ENCODE assay signal across 31 cellular contexts in the genomic region with DNA sequence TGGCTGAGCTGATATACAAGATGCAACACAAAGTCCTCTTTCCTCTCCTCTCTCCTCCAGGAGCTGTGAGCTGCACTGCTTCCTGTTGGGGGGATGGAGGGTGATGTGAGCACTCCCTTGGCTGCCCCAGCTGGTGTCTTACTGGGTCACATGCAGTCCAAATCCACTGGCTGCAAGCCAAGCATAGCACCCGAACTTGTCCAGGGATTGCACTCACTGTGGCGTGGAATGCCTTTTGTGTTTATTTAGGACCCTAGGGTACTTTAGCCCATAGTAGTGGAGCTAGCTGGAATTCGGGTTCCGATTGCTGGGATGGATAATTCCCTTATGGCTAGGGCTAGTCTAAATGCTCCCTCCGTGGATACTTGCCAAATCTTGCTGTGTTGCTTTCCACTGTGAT.
DNase-seq lines count a peak whose midpoint lies in the region; ATAC-seq, FAIRE-seq and TF ChIP-seq lines count a peak whose summit lies in the region.
"Had no signal": no experiment of that assay in that cellular context is flagged by ENCODE, and none has a peak within 500 bp of the region (broad histone marks: within the 10 kb centered on the region; RNA-seq: fewer than 3 reads in every experiment).

No MANE protein-coding gene starts in this region.

- H3K36me3 Mint-ChIP-seq in naive thymus-derived CD8-positive, alpha-beta T cell = peaks cover 0 to 3% (median 0%) of the 10 kb centered on the region in 3 donors
- H3K36me3 Mint-ChIP-seq: CD8-positive, alpha-beta T cell had no signal

- no peaks in the 10 kb centered on the region for H4K20me1 ChIP-seq in H1 (replicated peaks in 1 of 2; ENCODE audit: control insufficient read depth in 1 of 2, insufficient read depth in 2 of 2, low read length in 2 of 2)

- H2BK20ac ChIP-seq in H1 (ENCODE audit: low read length) = no peak overlapping the region

- H3K27ac Mint-ChIP-seq in naive thymus-derived CD8-positive, alpha-beta T cell = no peak overlapping the region
- H3K27ac Mint-ChIP-seq: B cell; CD8-positive, alpha-beta T cell had no signal

- H3K4me1 Mint-ChIP-seq in naive thymus-derived CD8-positive, alpha-beta T cell = no peaks in the 10 kb centered on the region
- H3K4me1 Mint-ChIP-seq: B cell had no signal

- H2AFZ ChIP-seq in H1 (ENCODE audit: low read length) = 0 out of 2 replicates have a peak overlapping the region, but pooled peaks have one; percentile 47

- no peak overlapping the region for H3K4me3 Mint-ChIP-seq in naive thymus-derived CD8-positive, alpha-beta T cell
- H3K4me3 Mint-ChIP-seq: B cell; CD8-positive, alpha-beta T cell had no signal

- H3K14ac ChIP-seq in H1 (ENCODE audit: insufficient read length) = no peak overlapping the region

- H3K4me3 ChIP-seq in H1 (ENCODE audit: extremely low read depth in 1 of 4, insufficient read depth in 2 of 4, low read depth in 3 of 4, low read length in 4 of 4) (no peak overlapping the region), sigmoid colon (no peak overlapping the region)
- H3K4me3 ChIP-seq: K562, SK-N-MC had no signal

- no peak overlapping the region for H2BK12ac ChIP-seq in H1 (ENCODE audit: low read depth, low read length)

- no peaks in the 10 kb centered on the region for H3K23me2 ChIP-seq in H1 (ENCODE audit: low read depth, low read length)

- H2BK15ac ChIP-seq in H1 (ENCODE audit: low read length) = no peak overlapping the region

- H3K79me2 ChIP-seq in H1 (ENCODE audit: control insufficient read depth in 1 of 2, insufficient read depth in 2 of 2, low read length in 2 of 2) = no peaks in the 10 kb centered on the region

- H3K27me3 ChIP-seq in H1 (replicated peaks in 1 of 4; ENCODE audit: control insufficient read depth in 3 of 4, extremely low read depth in 1 of 4, insufficient read depth in 3 of 4, low read length in 3 of 4) = no peaks in the 10 kb centered on the region
- no peaks in the 10 kb centered on the region for H3K27me3 ChIP-seq in sigmoid colon

- H3K27ac ChIP-seq in H1 (ENCODE audit: low read depth, low read length) (no peak overlapping the region), sigmoid colon (no peak overlapping the region)
- H3K27ac ChIP-seq: 22Rv1, C4-2B, SK-N-MC had no signal

- H4K8ac ChIP-seq in H1 (ENCODE audit: extremely low read depth, insufficient read depth, low read length) = no peak overlapping the region

- H2BK120ac ChIP-seq in H1 (replicated peaks; ENCODE audit: low read depth, low read length) = no peak overlapping the region

- peaks cover 2 to 40% (median 21%) of the 10 kb centered on the region in 9 donors for H3K9me3 Mint-ChIP-seq in naive thymus-derived CD8-positive, alpha-beta T cell

- no peaks in the 10 kb centered on the region for H3K36me3 ChIP-seq in H1 (ENCODE audit: control insufficient read depth in 2 of 4, insufficient read depth in 4 of 4, low read length in 3 of 4)
- no peaks in the 10 kb centered on the region for H3K36me3 ChIP-seq in sigmoid colon

- H3K23ac ChIP-seq in H1 (ENCODE audit: insufficient read length) = no peak overlapping the region

- TF ChIP-seq EP300 in H1 (IDR thresholded peaks at IDR 0.05; ENCODE audit: borderline replicate concordance in 1 of 2, low read depth in 2 of 2, low read length in 2 of 2) = no peak
- TF ChIP-seq EP300 in sigmoid colon (IDR thresholded peaks at IDR 0.05) = no peak

- TF ChIP-seq POLR2A in H1 (IDR thresholded peaks at IDR 0.05; ENCODE audit: control extremely low read depth in 1 of 2, low read depth in 2 of 2, low read length in 2 of 2) (no peak), sigmoid colon (IDR thresholded peaks at IDR 0.05) (no peak)

- intact Hi-C loops in sigmoid colon (cut with DNase I) = no loop called here

- no peak for ATAC-seq in naive thymus-derived CD8-positive, alpha-beta T cell
- no peak for ATAC-seq in HG02678 (IDR thresholded peaks at IDR 0.05; ENCODE audit: unreplicated experiment)
- ATAC-seq: CD8-positive, alpha-beta T cell; HepG2; K562 had no signal

- H3K4ac ChIP-seq in H1 (replicated peaks; ENCODE audit: insufficient read length, low read depth, low read length) = no peak overlapping the region

- H3K4me2 ChIP-seq in H1 (ENCODE audit: insufficient read depth in 1 of 2, low read depth in 2 of 2, low read length in 2 of 2) = no peak overlapping the region

- no peaks in the 10 kb centered on the region for H3K9me3 ChIP-seq in H1 (ENCODE audit: insufficient read depth in 2 of 2, low read depth in 1 of 2, low read length in 1 of 2)
- peaks cover 0 to 6% (median 0%) of the 10 kb centered on the region in 4 donors for H3K9me3 ChIP-seq in sigmoid colon
- H3K9me3 ChIP-seq: Caco-2 had no signal

- no peak for TF ChIP-seq RAD21 in H1 (IDR thresholded peaks at IDR 0.05 in 1 of 2, conservative IDR thresholded peaks at IDR 0.05 in 1 of 2; ENCODE audit: low read depth in 2 of 2, low read length in 2 of 2)

- no peak overlapping the region for H2BK5ac ChIP-seq in H1 (ENCODE audit: low read depth, low read length)

- H3K79me1 ChIP-seq in H1 (ENCODE audit: low read depth, low read length) = no peaks in the 10 kb centered on the region

- no peak for FAIRE-seq in H1 (lab: Jason Lieb, UNC)
- FAIRE-seq: GM12892, GM19239, H54, HepG2, K562 had no signal

- H4K91ac ChIP-seq in H1 (replicated peaks; ENCODE audit: insufficient read length, low read length) = no peak overlapping the region

- no peak overlapping the region for H3K18ac ChIP-seq in H1 (ENCODE audit: extremely low read depth, low read length)

- no peak for TF ChIP-seq CTCF in H1 (IDR thresholded peaks at IDR 0.05; ENCODE audit: control extremely low read depth in 1 of 3, insufficient read depth in 1 of 3, low read depth in 1 of 3, low read length in 3 of 3)
- no peak for TF ChIP-seq CTCF in sigmoid colon (IDR thresholded peaks at IDR 0.05)

- no peak overlapping the region for H4K5ac ChIP-seq in H1 (ENCODE audit: insufficient read length, low read depth, low read length)

- no peak overlapping the region for H2AK5ac ChIP-seq in H1 (ENCODE audit: low read depth, low read length)

- peak; percentile 7 for DNase-seq in NCI-H82 (lab: John Stamatoyannopoulos, UW)
- no peak for DNase-seq in NCI-H82 treated with DMSO at 0.1 percent for 48 hours (lab: John Stamatoyannopoulos, UW; ENCODE audit: unreplicated experiment)
- DNase-seq in H1 (ENCODE audit: low read depth in 1 of 2, low spot score in 2 of 2) = no peak
- peak; percentile 52 for DNase-seq in sigmoid colon
- no peak for DNase-seq in naive thymus-derived CD8-positive, alpha-beta T cell
- no peak for DNase-seq in superior temporal gyrus (ENCODE audit: extremely low spot score)
- no peak for DNase-seq in medulla oblongata (ENCODE audit: extremely low spot score)
- DNase-seq: Caco-2; CD8-positive, alpha-beta T cell; DMS 273 treated with DMSO at 0.1 percent for 48 hours; DMS79 treated with DMSO at 0.1 percent for 48 hours; Kasumi-1; NCI-H1092 treated with DMSO at 0.1 percent for 48 hours; NCI-H1436; NCI-H187; NCI-H2081 treated with DMSO at 0.1 percent for 48 hours; NCI-H2171; NCI-H524; NCI-H774; RPMI8226; SHP77 treated with DMSO at 0.1 percent for 48 hours had no signal

- H3K27me3 Mint-ChIP-seq in naive thymus-derived CD8-positive, alpha-beta T cell = no peaks in the 10 kb centered on the region
- H3K27me3 Mint-ChIP-seq: B cell had no signal

- POLR2A ChIA-PET in H1 (lab: Charles Lee; ENCODE audit: partially characterized antibody) = no interaction called here
- POLR2A ChIA-PET in naive thymus-derived CD8-positive, alpha-beta T cell (lab: Charles Lee) = no interaction called here

- H3K9ac ChIP-seq in H1 (replicated peaks in 1 of 4; ENCODE audit: extremely low read depth in 1 of 4, low read depth in 3 of 4, low read length in 3 of 4) = no peak overlapping the region

- no peak overlapping the region for H3K56ac ChIP-seq in H1 (replicated peaks; ENCODE audit: insufficient read length, low read depth, low read length)

- WGBS in H1 (ENCODE audit: extremely low coverage in 1 of 2, insufficient coverage in 1 of 2, insufficient read length in 1 of 2, insufficient replicate concordance in 2 of 2, low coverage in 1 of 2, low lambda C conversion rate in 2 of 2, missing lambda C conversion rate in 1 of 2), 2 experiments = 96% methylated on average over 5 of the region's 5 CpGs; no CpG with 5 or more reads in 1 of the 2 experiments
- 80 to 85% methylated on average over 5 of the region's 5 CpGs for WGBS in sigmoid colon, 2 donors

- H3K4me1 ChIP-seq in H1 (replicated peaks in 1 of 4; ENCODE audit: control insufficient read depth in 3 of 4, insufficient read depth in 4 of 4, low read length in 3 of 4) (no peaks in the 10 kb centered on the region), sigmoid colon (peaks cover 0 to 9% (median 0%) of the 10 kb centered on the region in 4 donors)
- H3K4me1 ChIP-seq: Caco-2 had no signal

- CTCF ChIA-PET in H1 (lab: Charles Lee; ENCODE audit: partially characterized antibody) = interaction anchor here (0.6 kb wide), 2 partner anchors 9 to 151 kb away, joined by 3 read pairs; no protein-coding TSS in a partner anchor

TF ChIP-seq in H1, 55 proteins besides CTCF, POLR2A, EP300 and RAD21:
- TF ChIP-seq SUZ12 (IDR thresholded peaks at IDR 0.05; ENCODE audit: low read length) (no peak), CTBP2 (IDR thresholded peaks at IDR 0.05; ENCODE audit: borderline replicate concordance, insufficient read depth, insufficient read length, low read length) (no peak), SP4 (IDR thresholded peaks at IDR 0.05; ENCODE audit: low read length) (no peak)

Comparison
In these comparisons a context has a peak if more than half of its experiments do, and no peak if none do; other contexts are left out.
1. DNase-seq: peak in NCI-H82 (single experiment) and sigmoid colon (single experiment); none in NCI-H82 treated with DMSO at 0.1 percent for 48 hours (single experiment), H1 (0 of 2), naive thymus-derived CD8-positive, alpha-beta T cell (0 of 10), superior temporal gyrus (single experiment) and medulla oblongata (single experiment).